Comparison of ENCODE assay signal across 8 cellular contexts in the genomic region with DNA sequence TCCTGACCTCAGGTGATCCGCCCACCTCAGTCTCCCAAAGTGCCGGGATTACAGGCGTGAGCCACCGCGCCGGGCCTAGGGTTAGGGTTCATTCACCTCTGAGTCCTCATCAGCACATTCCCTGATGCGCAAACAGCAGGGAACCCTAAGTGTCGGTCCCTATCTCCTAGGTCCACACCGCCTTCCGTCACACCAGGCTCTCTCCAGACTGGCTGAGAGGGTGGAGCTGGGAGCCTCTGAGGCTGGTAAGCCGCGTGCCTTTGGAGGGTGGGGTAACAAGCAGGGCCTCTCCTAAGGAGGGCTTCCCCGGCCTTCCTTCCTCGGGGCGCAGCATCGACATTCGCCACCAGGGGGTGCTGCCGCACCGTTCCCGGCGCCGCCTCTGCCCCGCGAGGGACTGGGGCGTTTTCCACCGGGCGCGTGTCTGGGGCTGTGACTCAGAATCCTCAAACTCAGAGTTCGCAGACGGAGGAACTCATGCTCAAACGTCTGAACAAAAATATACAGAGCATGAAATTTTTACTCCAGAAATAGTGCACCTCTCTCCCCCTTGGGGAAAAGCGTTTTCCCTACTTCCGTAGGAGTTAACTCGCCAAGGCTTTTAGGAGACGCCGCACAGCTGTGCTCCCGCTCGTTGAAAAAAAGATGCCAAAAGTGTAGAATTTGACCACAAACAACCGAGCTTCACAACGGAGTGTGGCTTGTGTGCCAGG.
DNase-seq lines count a peak whose midpoint lies in the region; ATAC-seq and TF ChIP-seq lines count a peak whose summit lies in the region.

No MANE protein-coding gene starts in this region.

- peak overlapping the region in 1 of 7 donors; percentile 22 for H3K27ac Mint-ChIP-seq in CD14-positive monocyte
- no peak overlapping the region for H3K27ac Mint-ChIP-seq in activated T-cell treated with anti-CD3 and anti-CD28 coated beads, Interleukin-2, amount 50 U/mL, for 24 hours

- H3K4me1 ChIP-seq in esophagus squamous epithelium, result peaks cover 0 to 34% (median 13%) of the 10 kb centered on the region in 3 donors
- H3K4me1 ChIP-seq in muscle layer of duodenum (ENCODE audit: control insufficient read depth in 1 of 2, insufficient read depth in 2 of 2, low read length in 2 of 2), result peaks cover 0 to 6% of the 10 kb centered on the region in 2 donors

- H3K27me3 Mint-ChIP-seq in CD14-positive monocyte (ENCODE audit: low read depth in 3 of 3), result peaks cover 7 to 12% (median 9%) of the 10 kb centered on the region in 3 donors
- peaks cover 24% of the 10 kb centered on the region for H3K27me3 Mint-ChIP-seq in activated T-cell treated with anti-CD3 and anti-CD28 coated beads, Interleukin-2, amount 50 U/mL, for 24 hours

- no peaks in the 10 kb centered on the region for H3K9me3 Mint-ChIP-seq in CD14-positive monocyte
- no peaks in the 10 kb centered on the region for H3K9me3 Mint-ChIP-seq in activated T-cell treated with anti-CD3 and anti-CD28 coated beads, Interleukin-2, amount 50 U/mL, for 24 hours

- peaks cover 24% of the 10 kb centered on the region for H3K4me1 Mint-ChIP-seq in CD14-positive monocyte
- peaks cover 4% of the 10 kb centered on the region for H3K4me1 Mint-ChIP-seq in activated T-cell treated with anti-CD3 and anti-CD28 coated beads, Interleukin-2, amount 50 U/mL, for 24 hours (ENCODE audit: low read depth)

- ATAC-seq in GM19324 (IDR thresholded peaks at IDR 0.05; ENCODE audit: low FRiP score, unreplicated experiment), result peak; percentile 70

- TF ChIP-seq POLR2A in esophagus squamous epithelium (IDR thresholded peaks at IDR 0.05), result no peak

- intact Hi-C loops in CD14-positive monocyte (cut with micrococcal nuclease), result loop anchor here (10.0 kb wide), 1 partner anchor 192 kb away; no protein-coding TSS in a partner anchor
- intact Hi-C loops in esophagus squamous epithelium (cut with DNase I), result loop anchor here (10.0 kb wide), 1 partner anchor 192 kb away; no protein-coding TSS in a partner anchor

- H3K36me3 Mint-ChIP-seq in CD14-positive monocyte, result no peaks in the 10 kb centered on the region
- H3K36me3 Mint-ChIP-seq in activated T-cell treated with anti-CD3 and anti-CD28 coated beads, Interleukin-2, amount 50 U/mL, for 24 hours (ENCODE audit: low read depth), result no peaks in the 10 kb centered on the region

- TF ChIP-seq CTCF in CD14-positive monocyte (IDR thresholded peaks at IDR 0.05), result peak; percentile 98
- peak; percentile 98 to 100 (median 100) for TF ChIP-seq CTCF in esophagus squamous epithelium (IDR thresholded peaks at IDR 0.05)

- 1 to 16% methylated on average over 18 to 19 of the region's 40 CpGs for WGBS in esophagus squamous epithelium, 2 donors

- H3K9me3 ChIP-seq in esophagus squamous epithelium (no peaks in the 10 kb centered on the region), muscle layer of duodenum (ENCODE audit: control insufficient read depth in 1 of 2, low read length in 2 of 2) (no peaks in the 10 kb centered on the region)

- no peaks in the 10 kb centered on the region for H3K36me3 ChIP-seq in esophagus squamous epithelium
- no peaks in the 10 kb centered on the region for H3K36me3 ChIP-seq in muscle layer of duodenum (ENCODE audit: control insufficient read depth in 1 of 2, insufficient read depth in 2 of 2, low read length in 2 of 2)

- peak overlapping the region in 3 of 4 donors; percentile 5 to 46 (median 29) for H3K4me3 ChIP-seq in esophagus squamous epithelium
- H3K4me3 ChIP-seq in muscle layer of duodenum (ENCODE audit: low read depth in 1 of 2, low read length in 2 of 2), result peak overlapping the region; percentile 27 to 47

- H3K27me3 ChIP-seq in esophagus squamous epithelium, result peaks cover 0 to 27% (median 0%) of the 10 kb centered on the region in 4 donors
- no peaks in the 10 kb centered on the region for H3K27me3 ChIP-seq in muscle layer of duodenum (ENCODE audit: low read depth, low read length)

- peak; percentile 85 for DNase-seq in CD14-positive monocyte (ENCODE audit: low spot score)
- peak; percentile 96 for DNase-seq in HK-2 (ENCODE audit: unreplicated experiment)
- peak; percentile 25 for DNase-seq in OCI-M2 (lab: John Stamatoyannopoulos, UW; ENCODE audit: unreplicated experiment)
- peak; percentile 94 for DNase-seq in activated T-cell treated with anti-CD3 and anti-CD28 coated beads, Interleukin-2, amount 50 U/mL, for 24 hours
- DNase-seq in esophagus squamous epithelium (lab: John Stamatoyannopoulos, UW), result no peak
- DNase-seq in stimulated activated CD8-positive, alpha-beta memory T cell treated with anti-CD3 and anti-CD28 coated beads, Interleukin-7, amount 100 ng/mL, for 1 hour (ENCODE audit: low read depth in 2 of 2), result peak; percentile 69 to 74

- peak overlapping the region in 3 of 4 donors; percentile 22 to 68 (median 62) for H3K27ac ChIP-seq in esophagus squamous epithelium
- peak overlapping the region; percentile 62 for H3K27ac ChIP-seq in muscle layer of duodenum (ENCODE audit: low read length)

- peak overlapping the region; percentile 45 to 76 for H3K4me3 Mint-ChIP-seq in CD14-positive monocyte
- peak overlapping the region; percentile 23 for H3K4me3 Mint-ChIP-seq in activated T-cell treated with anti-CD3 and anti-CD28 coated beads, Interleukin-2, amount 50 U/mL, for 24 hours
